Comparison of ENCODE assay signal across 23 cellular contexts in the genomic region with DNA sequence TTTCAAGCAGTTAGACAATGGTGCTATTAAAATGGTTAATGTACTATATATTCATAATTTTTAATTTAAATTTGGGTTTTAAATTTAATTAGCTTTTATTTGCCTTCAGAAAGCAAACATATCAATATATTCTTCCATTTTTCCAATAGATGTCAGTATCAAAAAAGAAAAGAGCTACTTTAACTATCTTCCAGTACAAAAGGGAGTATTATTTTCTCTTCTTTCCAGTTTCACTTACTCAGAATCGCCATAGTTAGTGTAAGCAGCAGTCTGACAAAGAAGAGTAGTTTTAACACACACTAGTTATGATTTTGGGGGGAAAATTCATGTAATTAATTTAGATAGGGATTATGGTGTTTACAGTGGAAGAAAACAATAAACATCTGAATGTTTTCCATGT.
"Had no signal": no experiment of that assay in that cellular context is flagged by ENCODE, and none has a peak within 500 bp of the region (broad histone marks: within the 10 kb centered on the region; RNA-seq: fewer than 3 reads in every experiment).

No MANE protein-coding gene starts in this region.

- H3K9ac ChIP-seq: neural progenitor cell had no signal

- H3K27me3 ChIP-seq: colonic mucosa, hepatocyte, neural progenitor cell, pancreas, right lobe of liver, spleen, testis, transverse colon had no signal

- H3K4me1 ChIP-seq: colonic mucosa, left ventricle myocardium inferior, lower lobe of right lung, pancreas, prostate gland, right lobe of liver, spleen, testis, transverse colon had no signal

- ATAC-seq: left cardiac atrium; lower lobe of right lung; natural killer cell treated with Interleukin-12 subunit alpha and Interleukin-12 subunit beta and Interleukin-15 and Interleukin-18, amount 100 ng/mL, for 72 hours; pancreas; right lobe of liver; stimulated activated memory B cell treated with anti-CD40 and anti-IgM and Interleukin-4, amounts not matched to agents 10 μg/mL and 1 μg/mL and 100 μg/mL, for 72 hours had no signal

- H3K9me3 ChIP-seq: colonic mucosa, left ventricle myocardium inferior, lower lobe of right lung, pancreas, prostate gland, right lobe of liver, spleen, testis, transverse colon had no signal

- H3K36me3 ChIP-seq: colonic mucosa, left ventricle myocardium inferior, lower lobe of right lung, neural progenitor cell, pancreas, prostate gland, right lobe of liver, spleen, transverse colon had no signal

- H3K4me3 ChIP-seq: colonic mucosa, hepatocyte, left ventricle myocardium inferior, lower lobe of right lung, neural progenitor cell, pancreas, prostate gland, right lobe of liver, spleen, testis, transverse colon had no signal

- DNase-seq: colonic mucosa; dermis blood vessel endothelial cell; foreskin melanocyte; head of caudate nucleus; kidney; left cardiac atrium; left ventricle myocardium inferior; lower lobe of right lung; midbrain; nucleus accumbens; pancreas; right lobe of liver; spleen; stimulated activated CD4-positive, alpha-beta T cell treated with anti-CD3 and anti-CD28 coated beads, Interleukin-15, amount 100 ng/mL, for 24 hours; stimulated activated CD4-positive, alpha-beta T cell treated with anti-CD3 and anti-CD28 coated beads, Interleukin-1b, Interleukin-23, amount 100 ng/mL, for 48 hours; stimulated activated CD4-positive, alpha-beta T cell treated with anti-CD3 and anti-CD28 coated beads, Interleukin-4, amount 100 ng/mL, for 24 hours; testis; transverse colon had no signal

- H2AFZ ChIP-seq: hepatocyte, neural progenitor cell had no signal

- H3K27ac ChIP-seq: colonic mucosa, hepatocyte, left ventricle myocardium inferior, lower lobe of right lung, neural progenitor cell, pancreas, prostate gland, right lobe of liver, spleen, testis, transverse colon had no signal

- H3K4me2 ChIP-seq: hepatocyte, neural progenitor cell had no signal
